Comparison of ENCODE assay signal across 30 cellular contexts in genomic region chrX:129998006-129998405, GRCh38.
"Had no signal": no experiment of that assay in that cellular context is flagged by ENCODE, and none has a peak within 500 bp of the region (broad histone marks: within the 10 kb centered on the region; RNA-seq: fewer than 3 reads in every experiment).

No MANE protein-coding gene starts in this region.

- H3K4me1 ChIP-seq: parathyroid adenoma, psoas muscle, right lobe of liver, suprapubic skin, testis, transverse colon, upper lobe of right lung, uterus had no signal

- H3K9me3 ChIP-seq: ovary, psoas muscle, right lobe of liver, sigmoid colon, spleen, suprapubic skin, testis, tibial artery, transverse colon, upper lobe of right lung, uterus had no signal

- H3K4me3 ChIP-seq: ovary, psoas muscle, right lobe of liver, sigmoid colon, skin epidermis, smooth muscle cell, spleen, suprapubic skin, testis, tibial artery, transverse colon, upper lobe of right lung, uterus had no signal

- H3K36me3 ChIP-seq: ovary, right lobe of liver, sigmoid colon, spleen, suprapubic skin, tibial artery, transverse colon, upper lobe of right lung, uterus had no signal

- ATAC-seq: naive thymus-derived CD8-positive, alpha-beta T cell; natural killer cell treated with Interleukin-12 subunit alpha and Interleukin-12 subunit beta and Interleukin-15 and Interleukin-18, amount 100 ng/mL, for 72 hours; psoas muscle; right cardiac atrium; right lobe of liver; stimulated activated memory B cell treated with anti-CD40 and anti-IgM and Interleukin-4, amounts not matched to agents 10 μg/mL and 1 μg/mL and 100 μg/mL, for 72 hours; stimulated activated naive CD8-positive, alpha-beta T cell treated with anti-CD3 and anti-CD28 coated beads, Interleukin-15, amount 100 ng/mL, for 72 hours; stimulated activated naive CD8-positive, alpha-beta T cell treated with anti-CD3 and anti-CD28 coated beads, Interleukin-15, Interleukin-2, amounts not matched to agents 100 U/mL and 50 U/mL, for 24 hours; upper lobe of right lung had no signal

- DNase-seq: naive thymus-derived CD8-positive, alpha-beta T cell; nephron progenitor cell; occipital lobe; ovary; posterior cingulate gyrus; psoas muscle; right cardiac atrium; right lobe of liver; sigmoid colon; spleen; stimulated activated CD4-positive, alpha-beta T cell treated with anti-CD3 and anti-CD28 coated beads, Interleukin-12 subunit alpha, Interleukin-12 subunit beta, amount 100 ng/mL, for 4 hours; stimulated activated CD4-positive, alpha-beta T cell treated with anti-CD3 and anti-CD28 coated beads, Interleukin-1b, Interleukin-23, amount 100 ng/mL, for 48 hours; stimulated activated CD4-positive, alpha-beta T cell treated with anti-CD3 and anti-CD28 coated beads, Interleukin-4, amount 100 ng/mL, for 1 hour; stimulated activated CD4-positive, alpha-beta T cell treated with anti-CD3 and anti-CD28 coated beads, Interleukin-4, amount 100 ng/mL, for 4 hours; stimulated activated CD8-positive, alpha-beta memory T cell treated with anti-CD3 and anti-CD28 coated beads, Interleukin-4, amount 100 ng/mL, for 48 hours; stimulated activated naive CD4-positive, alpha-beta T cell; stimulated activated naive CD8-positive, alpha-beta T cell treated with anti-CD3 and anti-CD28 coated beads, Interleukin-15, amount 100 ng/mL, for 72 hours; stimulated activated naive CD8-positive, alpha-beta T cell treated with anti-CD3 and anti-CD28 coated beads, Interleukin-15, Interleukin-2, amounts not matched to agents 100 U/mL and 50 U/mL, for 24 hours; substantia nigra; testis; tibial artery; transverse colon; upper lobe of right lung; uterus had no signal

- H3K27ac ChIP-seq: ovary, parathyroid adenoma, psoas muscle, right lobe of liver, sigmoid colon, skin epidermis, suprapubic skin, testis, tibial artery, transverse colon, upper lobe of right lung, uterus had no signal

- H3K27me3 ChIP-seq: ovary, right lobe of liver, sigmoid colon, spleen, suprapubic skin, testis, tibial artery, transverse colon, upper lobe of right lung, uterus had no signal
